ENCODE assay signal across 8 cellular contexts in the genomic region with DNA sequence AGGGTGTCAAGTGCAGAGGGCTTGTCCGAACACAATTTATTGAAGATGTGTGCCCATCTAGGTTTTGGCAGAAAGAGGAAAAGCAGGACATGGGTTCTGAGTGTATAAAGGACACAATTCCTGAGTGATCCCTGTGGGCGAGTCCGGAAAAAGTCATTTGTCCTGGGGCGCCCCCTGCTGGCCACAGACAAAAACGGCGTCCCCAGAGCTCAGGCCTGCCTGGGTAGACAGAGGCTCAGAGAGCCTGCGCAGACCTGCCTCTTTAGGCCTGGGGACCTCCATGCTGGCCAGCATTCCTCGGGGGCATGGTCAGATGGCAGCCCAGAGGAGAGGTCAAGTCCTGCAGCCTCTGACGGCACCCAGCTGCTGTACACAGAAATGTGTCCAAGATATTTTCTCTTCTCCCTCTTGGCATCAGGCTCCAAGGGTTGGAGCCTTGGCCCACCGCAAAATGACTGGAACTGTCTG.
DNase-seq lines count a peak whose midpoint lies in the region; ATAC-seq and TF ChIP-seq lines count a peak whose summit lies in the region.

No MANE protein-coding gene starts in this region.

- no peak overlapping the region for H3K4me3 ChIP-seq in CD8-positive, alpha-beta memory T cell (ENCODE audit: low read length)
- no peak overlapping the region for H3K4me3 ChIP-seq in HCT116 (replicated peaks in 1 of 2; ENCODE audit: low read depth in 1 of 2, low read length in 2 of 2)
- H3K4me3 ChIP-seq in lung, result no peak overlapping the region

- TF ChIP-seq CTCF in HCT116 (IDR thresholded peaks at IDR 0.05 in 2 of 3, conservative IDR thresholded peaks at IDR 0.05 in 1 of 3; ENCODE audit: borderline replicate concordance in 1 of 3, insufficient read depth in 1 of 3, low read depth in 2 of 3, low read length in 2 of 3), result peak; percentile 86 to 93 (median 91)
- TF ChIP-seq CTCF in lung (IDR thresholded peaks at IDR 0.05; ENCODE audit: control extremely low read depth, extremely low read depth), result peak; percentile 93

- peak; percentile 98 for ATAC-seq in HCT116
- ATAC-seq in lung (ENCODE audit: insufficient read depth, low FRiP score), result peak; percentile 84
- no peak for ATAC-seq in GM19395 (IDR thresholded peaks at IDR 0.05; ENCODE audit: unreplicated experiment)

- H3K36me3 ChIP-seq in CD8-positive, alpha-beta memory T cell (ENCODE audit: insufficient read depth, low read length), result no peaks in the 10 kb centered on the region
- H3K36me3 ChIP-seq in HCT116 (ENCODE audit: control insufficient read depth in 1 of 2, insufficient read depth in 2 of 2, low read length in 2 of 2) (no peaks in the 10 kb centered on the region), lung (ENCODE audit: control insufficient read depth in 2 of 2, insufficient read depth in 2 of 2, low read length in 2 of 2) (no peaks in the 10 kb centered on the region)

- no peaks in the 10 kb centered on the region for H3K36me3 Mint-ChIP-seq in CD8-positive, alpha-beta memory T cell

- H3K4me3 Mint-ChIP-seq in CD8-positive, alpha-beta memory T cell, result no peak overlapping the region

- no peaks in the 10 kb centered on the region for H4K20me1 ChIP-seq in HCT116 (ENCODE audit: insufficient read depth)

- no peaks in the 10 kb centered on the region for H3K27me3 ChIP-seq in CD8-positive, alpha-beta memory T cell (ENCODE audit: insufficient read depth, low read length, poor library complexity, severe bottlenecking)
- no peaks in the 10 kb centered on the region for H3K27me3 ChIP-seq in HCT116 (ENCODE audit: insufficient read depth, low read length)
- no peaks in the 10 kb centered on the region for H3K27me3 ChIP-seq in lung (ENCODE audit: control insufficient read depth, insufficient read depth)

- no peaks in the 10 kb centered on the region for H3K27me3 Mint-ChIP-seq in CD8-positive, alpha-beta memory T cell

- H3K27ac Mint-ChIP-seq in CD8-positive, alpha-beta memory T cell, result peak overlapping the region in 3 of 8 donors; percentile 23 to 74 (median 33)

- BruUV-seq in HCT116 (replicated peaks; lab: Mats Ljungman, UMichigan), result no TSS peak

- H3K9me3 Mint-ChIP-seq in CD8-positive, alpha-beta memory T cell, result no peaks in the 10 kb centered on the region

- 13 to 19% methylated on average over 10 of the region's 10 CpGs for WGBS in lung, 2 donors

- RAD21 ChIA-PET in HCT116 (lab: Charles Lee; ENCODE audit: low non-redundant PET in 1 of 2, low total read pairs in 2 of 2, uncharacterized antibody in 2 of 2, unreplicated experiment in 2 of 2), result interaction anchor here (0.7 to 1.1 kb wide), 4 partner anchors 102 to 127 kb away, joined by 3 to 4 read pairs (median 4); no protein-coding TSS in a partner anchor

- CTCF ChIA-PET in CD8-positive, alpha-beta memory T cell (lab: Charles Lee), result interaction anchor here (0.6 to 15.0 kb wide), 27 partner anchors 9 to 1093 kb away, joined by 3 to 151 read pairs (median 3); no protein-coding TSS in a partner anchor
- CTCF ChIA-PET in HCT116 (lab: Charles Lee), result interaction anchor here (0.7 to 2.8 kb wide), 16 partner anchors 12 to 207 kb away, joined by 3 to 48 read pairs (median 4); no protein-coding TSS in a partner anchor

- no peaks in the 10 kb centered on the region for H3K9me2 ChIP-seq in HCT116 (ENCODE audit: insufficient read depth)

- peak; percentile 99 for TF ChIP-seq RAD21 in HCT116 (IDR thresholded peaks at IDR 0.05; ENCODE audit: low read depth)

- H2AFZ ChIP-seq in HCT116 (ENCODE audit: low read depth, low read length, poor library complexity, severe bottlenecking), result peak overlapping the region; percentile 46

- peak; percentile 43 to 76 (median 61) for DNase-seq in CD8-positive, alpha-beta memory T cell
- DNase-seq in HCT116 (ENCODE audit: low read depth, low spot score), result peak; percentile 59
- peak; percentile 54 for DNase-seq in NCI-H460 (ENCODE audit: extremely low read depth, low read depth)
- DNase-seq in activated CD4-positive, alpha-beta T cell treated with anti-CD3 and anti-CD28 coated beads, Interleukin-2, amount 50 U/mL, for 48 hours, result peak; percentile 80 to 85
- DNase-seq in ecto neural progenitor cell (ENCODE audit: low spot score), result peak; percentile 92
- DNase-seq in lung (ENCODE audit: low spot score), result peak; percentile 80
- DNase-seq in stimulated activated CD8-positive, alpha-beta memory T cell treated with anti-CD3 and anti-CD28 coated beads, Interleukin-15, amount 100 ng/mL, for 1 hour (ENCODE audit: low read depth), result peak; percentile 61

- H3K4me2 ChIP-seq in HCT116 (ENCODE audit: low read length), result no peak overlapping the region

- TF ChIP-seq POLR2A in HCT116 (IDR thresholded peaks at IDR 0.05; ENCODE audit: borderline replicate concordance, extremely low read depth, insufficient read depth, insufficient read length), result no peak

- no peaks in the 10 kb centered on the region for H3K9me3 ChIP-seq in CD8-positive, alpha-beta memory T cell (ENCODE audit: low read length)
- H3K9me3 ChIP-seq in HCT116 (ENCODE audit: control insufficient read depth in 1 of 2, insufficient read depth in 1 of 2, low read depth in 1 of 2, low read length in 2 of 2) (no peaks in the 10 kb centered on the region), lung (ENCODE audit: control insufficient read depth in 2 of 2, insufficient read depth in 1 of 2, low read length in 1 of 2) (peaks cover 0 to 3% of the 10 kb centered on the region in 2 donors)

- H3K9ac ChIP-seq in HCT116 (ENCODE audit: low read length), result no peak overlapping the region

- intact Hi-C loops in HCT116 (cut with micrococcal nuclease), result loop anchor here (1.0 kb wide), 2 partner anchors 115 to 127 kb away; no protein-coding TSS in a partner anchor

- H3K27ac ChIP-seq in CD8-positive, alpha-beta memory T cell (ENCODE audit: low read depth, low read length), result no peak overlapping the region
- H3K27ac ChIP-seq in HCT116 (ENCODE audit: low read depth, low read length), result no peak overlapping the region
- H3K27ac ChIP-seq in lung (ENCODE audit: low read depth in 1 of 2, low read length in 1 of 2), result no peak overlapping the region

- POLR2A ChIA-PET in CD8-positive, alpha-beta memory T cell (lab: Charles Lee), result interaction anchor here (1.2 kb wide), 1 partner anchor 20 kb away, joined by 7 read pairs; no protein-coding TSS in a partner anchor
- POLR2A ChIA-PET in HCT116 (lab: Charles Lee), result interaction anchor here (1.0 kb wide), 1 partner anchor 11 kb away, joined by 3 read pairs; no protein-coding TSS in a partner anchor

- no peaks in the 10 kb centered on the region for H3K79me2 ChIP-seq in HCT116 (ENCODE audit: insufficient read depth, low read length)

- peaks cover 3 to 5% (median 5%) of the 10 kb centered on the region in 3 donors for H3K4me1 Mint-ChIP-seq in CD8-positive, alpha-beta memory T cell

- no peaks in the 10 kb centered on the region for H3K4me1 ChIP-seq in CD8-positive, alpha-beta memory T cell (ENCODE audit: insufficient read depth, low read length)
- peaks cover 0 to 4% of the 10 kb centered on the region in 2 experiments; a peak in 1 of 4 replicates for H3K4me1 ChIP-seq in HCT116 (ENCODE audit: control insufficient read depth in 1 of 2, insufficient read depth in 2 of 2, low read length in 2 of 2)
- H3K4me1 ChIP-seq in lung (ENCODE audit: control insufficient read depth in 2 of 2, insufficient read depth in 2 of 2, low read length in 2 of 2), result no peaks in the 10 kb centered on the region

TF ChIP-seq in HCT116, 20 proteins besides CTCF, POLR2A, EP300 and RAD21:
- no peak for TF ChIP-seq EZH2phosphoT487 (IDR thresholded peaks at IDR 0.05; ENCODE audit: borderline replicate concordance)
